17 cellular contexts compared by ENCODE assay signal in the genomic region with DNA sequence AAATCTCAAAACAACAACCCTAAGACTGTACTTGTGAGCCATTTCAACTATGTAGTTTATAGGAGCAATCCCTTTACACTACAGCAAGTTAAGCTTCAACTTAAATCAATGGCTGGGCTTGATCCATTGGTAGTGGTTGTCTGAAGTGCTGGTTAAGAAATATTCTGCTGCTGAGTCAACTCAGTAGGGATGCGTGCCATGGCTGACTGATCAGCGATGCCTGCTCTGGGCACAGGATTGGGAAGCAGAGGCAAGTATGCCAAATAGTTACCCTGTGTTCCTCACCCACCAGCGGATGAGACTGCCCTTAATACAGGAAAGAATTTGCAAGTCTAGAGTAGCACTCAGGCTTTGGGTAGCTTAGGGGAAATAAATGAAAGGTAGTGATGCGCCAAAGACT. TPM values are rescaled to one million over a fixed set of nuclear protein-coding genes. Genes with fewer than 3 reads are reported as not detected.
DNase-seq lines count a peak whose midpoint lies in the region; ATAC-seq and TF ChIP-seq lines count a peak whose summit lies in the region.
"Had no signal": no experiment of that assay in that cellular context is flagged by ENCODE, and none has a peak within 500 bp of the region (broad histone marks: within the 10 kb centered on the region; RNA-seq: fewer than 3 reads in every experiment).

No MANE protein-coding gene starts in this region.

- H3K27ac ChIP-seq in GM23248 (0 out of 2 replicates have a peak overlapping the region, but pooled peaks have one; percentile 9), foreskin keratinocyte (no peak overlapping the region)
- H3K27ac ChIP-seq: parathyroid adenoma had no signal

- peak; percentile 7 for DNase-seq in A172 (ENCODE audit: low spot score)
- DNase-seq in GM23248: peak; percentile 79
- DNase-seq in amniotic epithelial cell (ENCODE audit: low read depth): peak; percentile 30
- peak in 1 of 2 donors; percentile 33 for DNase-seq in foreskin keratinocyte
- no peak for DNase-seq in NCI-H1105 (lab: John Stamatoyannopoulos, UW)
- no peak for DNase-seq in mesenteric fat pad (ENCODE audit: low spot score)
- DNase-seq in cerebellum (ENCODE audit: low spot score): no peak
- DNase-seq: aorta; islet precursor cell; Kasumi-1; mucosa of descending colon; NK-92 treated with Interleukin-12 subunit alpha and Interleukin-12 subunit beta, amount 100 ng/mL, for 24 hours; spleen; stomach had no signal

- ATAC-seq in foreskin keratinocyte (peak; percentile 64), HG03139 (IDR thresholded peaks at IDR 0.05; ENCODE audit: unreplicated experiment) (no peak)
- ATAC-seq: HCT116, mucosa of descending colon had no signal

- H3K4me3 ChIP-seq in GM23248: no peak overlapping the region
- H3K4me3 ChIP-seq: mucosa of descending colon, spleen, stomach had no signal

- H3F3A ChIP-seq in GM23248 (ENCODE audit: insufficient read depth): 0 out of 2 replicates have a peak, but pooled peaks cover 8% of the 10 kb centered on the region

- H3K36me3 ChIP-seq in GM23248 (ENCODE audit: low read depth): peaks cover 11% of the 10 kb centered on the region; the same call in 1 of the 2 replicates

- WGBS in GM23248 (ENCODE audit: low coverage in 1 of 2, low lambda C conversion rate in 2 of 2, missing lambda C conversion rate in 2 of 2), 2 experiments: 81 to 92% methylated on average over 4 of the region's 4 CpGs

- H3K27me3 ChIP-seq in GM23248 (replicated peaks; ENCODE audit: insufficient read depth) (no peaks in the 10 kb centered on the region), foreskin keratinocyte (no peaks in the 10 kb centered on the region)
- H3K27me3 ChIP-seq: spleen, stomach had no signal

- no peaks in the 10 kb centered on the region for H3K9me2 ChIP-seq in GM23248 (ENCODE audit: insufficient read depth)

- no peak overlapping the region for H3K4me2 ChIP-seq in GM23248 (ENCODE audit: unreplicated experiment)

- no peaks in the 10 kb centered on the region for H3K9me3 ChIP-seq in GM23248 (ENCODE audit: low read depth)
- H3K9me3 ChIP-seq: mucosa of descending colon, spleen, stomach had no signal

- no peaks in the 10 kb centered on the region for H3K79me2 ChIP-seq in GM23248 (ENCODE audit: insufficient read depth)
- H3K79me2 ChIP-seq: parathyroid adenoma had no signal

- TF ChIP-seq CTCF in foreskin keratinocyte (conservative IDR thresholded peaks at IDR 0.05): no peak

- in situ Hi-C loops in GM23248 (cut with MboI): no loop called here

- H3K9ac ChIP-seq in GM23248: no peak overlapping the region
- H3K9ac ChIP-seq: parathyroid adenoma had no signal

- H4K20me1 ChIP-seq in GM23248 (ENCODE audit: insufficient read depth): no peaks in the 10 kb centered on the region

- H2AFZ ChIP-seq in GM23248: no peak overlapping the region
- H2AFZ ChIP-seq: parathyroid adenoma had no signal

- H3K4me1 ChIP-seq in GM23248 (ENCODE audit: insufficient read depth) (peaks cover 8% of the 10 kb centered on the region), foreskin keratinocyte (no peaks in the 10 kb centered on the region)
- H3K4me1 ChIP-seq: spleen had no signal

RNA-seq across cellular contexts. Expression of a gene that starts 41.5 kb away (rescaled TPM):
- not detected in 2 replicates for total RNA-seq in A172 (2014; rRNA removed; shearing (Covaris generic))
- total RNA-seq in GM23248 (2014; rRNA removed; shearing (Covaris generic)): not detected in 2 replicates
- polyA plus RNA-seq in GM23248 (2016; fragmentation: Nextera tagmentation; extraction: Ambion mirVana) (not detected in 2 replicates), foreskin keratinocyte (not detected in 2 replicates)
- total RNA-seq in foreskin keratinocyte (not detected in 2 replicates), mesenteric fat pad (0.35 TPM), cerebellum (not detected)
- total RNA-seq: mucosa of descending colon, stomach had no signal
- polyA plus RNA-seq: aorta had no signal

RNA-seq across cellular contexts. Expression of a gene that starts 41.9 kb away (rescaled TPM):
- 27.6 and 41.3 TPM in 2 replicates for total RNA-seq in A172 (2014; rRNA removed; shearing (Covaris generic))
- total RNA-seq in GM23248 (2014; rRNA removed; shearing (Covaris generic)): 48.4 and 59.6 TPM in 2 replicates
- 56.5 and 59.9 TPM in 2 replicates for polyA plus RNA-seq in GM23248 (2016; fragmentation: Nextera tagmentation; extraction: Ambion mirVana)
- 43.2 and 45.5 TPM in 2 replicates for total RNA-seq in foreskin keratinocyte
- 25.6 and 29.7 TPM in 2 replicates for polyA plus RNA-seq in foreskin keratinocyte
- 158 TPM for total RNA-seq in mesenteric fat pad
- total RNA-seq in cerebellum: 39.6 TPM

RNA-seq across cellular contexts. Expression of a gene that starts 45.5 kb away (rescaled TPM):
- 6.0 and 8.5 TPM in 2 replicates for total RNA-seq in A172 (2014; rRNA removed; shearing (Covaris generic))
- 11.1 and 15.6 TPM in 2 replicates for total RNA-seq in GM23248 (2014; rRNA removed; shearing (Covaris generic))
- polyA plus RNA-seq in GM23248 (2016; fragmentation: Nextera tagmentation; extraction: Ambion mirVana): 6.0 and 6.5 TPM in 2 replicates
- 6.8 and 7.2 TPM in 2 replicates for total RNA-seq in foreskin keratinocyte
- 1.6 and 1.8 TPM in 2 replicates for polyA plus RNA-seq in foreskin keratinocyte
- total RNA-seq in mesenteric fat pad: 10.2 TPM
- 24.6 TPM for total RNA-seq in cerebellum

Comparison
In these comparisons a context has a peak if more than half of its experiments do, and no peak if none do; other contexts are left out.
1. DNase-seq: peak in A172 (single experiment), GM23248 (single experiment) and amniotic epithelial cell (single experiment); none in NCI-H1105 (single experiment), mesenteric fat pad (single experiment) and cerebellum (single experiment).